ENCODE assay signal across 12 cellular contexts in the genomic region with DNA sequence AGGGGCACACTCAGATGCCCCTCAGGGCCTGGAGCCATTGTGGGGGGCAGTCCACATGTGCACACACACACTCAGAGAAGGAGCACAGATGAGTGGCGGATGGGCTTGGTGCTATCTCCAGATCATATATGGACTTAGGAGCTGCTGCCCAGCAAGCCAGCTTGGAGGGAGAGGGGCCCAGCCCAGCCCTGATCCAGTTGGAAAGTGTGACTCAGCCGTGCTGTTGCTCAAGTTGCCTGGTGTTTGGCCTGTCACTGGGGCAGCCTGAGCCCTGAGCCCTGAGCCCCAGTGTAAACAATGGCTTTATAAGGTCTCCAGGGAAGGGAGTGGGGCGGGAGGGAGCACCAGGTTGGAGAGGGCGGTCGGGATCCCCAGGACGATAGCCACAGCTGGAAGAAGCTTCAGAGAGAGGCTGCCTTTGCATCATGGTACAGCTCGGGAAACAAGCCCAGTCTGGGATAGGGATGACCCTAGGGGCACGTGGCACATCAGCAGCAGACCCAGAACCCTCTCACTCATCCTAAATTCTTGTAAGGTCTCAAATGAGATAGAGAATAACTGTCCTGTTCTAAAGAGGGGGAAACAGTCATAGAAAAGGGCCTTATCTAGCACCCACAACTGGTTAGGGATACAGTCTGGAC. TPM values are rescaled to one million over a fixed set of nuclear protein-coding genes. Genes with fewer than 3 reads are reported as not detected.
DNase-seq lines count a peak whose midpoint lies in the region.
"Had no signal": no experiment of that assay in that cellular context is flagged by ENCODE, and none has a peak within 500 bp of the region (broad histone marks: within the 10 kb centered on the region; RNA-seq: fewer than 3 reads in every experiment).

No MANE protein-coding gene starts in this region.

- 6% methylated on average over 6 of the region's 8 CpGs for WGBS in mesenchymal stem cell
- 28% methylated on average over 8 of the region's 8 CpGs for WGBS in urinary bladder

- peak overlapping the region; percentile 60 for H4K91ac ChIP-seq in mesenchymal stem cell (ENCODE audit: low read length)

- no peaks in the 10 kb centered on the region for H3K27me3 ChIP-seq in mesenchymal stem cell (ENCODE audit: control insufficient read depth in 1 of 2, insufficient read depth in 1 of 2, low read length in 2 of 2)
- H3K27me3 ChIP-seq: BLaER1 had no signal

- no peak overlapping the region for H3K23ac ChIP-seq in mesenchymal stem cell (ENCODE audit: low read length in 2 of 2)

- DNase-seq in NCI-H82 (lab: John Stamatoyannopoulos, UW) (peak; percentile 50), NCI-H82 treated with DMSO at 0.1 percent for 48 hours (lab: John Stamatoyannopoulos, UW; ENCODE audit: unreplicated experiment) (no peak), dermis microvascular lymphatic vessel endothelial cell (ENCODE audit: low read depth in 2 of 2) (peak; percentile 43 to 71), mesenchymal stem cell (peak; percentile 99), NCI-H1930 (lab: John Stamatoyannopoulos, UW) (no peak), NCI-H510A (lab: John Stamatoyannopoulos, UW) (no peak)
- no peak for DNase-seq in activated naive CD4-positive, alpha-beta T cell treated with Interleukin-2 at 50 U/mL for 16 hours
- DNase-seq: activated B cell treated with CpG ODN at 0.5 μM for 24 hours; effector CD8-positive, alpha-beta T cell had no signal

- H3K9me3 ChIP-seq in mesenchymal stem cell (ENCODE audit: control insufficient read depth, low read length): no peaks in the 10 kb centered on the region
- H3K9me3 ChIP-seq: BLaER1 had no signal

- H3K9ac ChIP-seq in mesenchymal stem cell (ENCODE audit: low read length): peak overlapping the region; percentile 82
- H3K9ac ChIP-seq: BLaER1, KMS-11 had no signal

- H2AK5ac ChIP-seq in mesenchymal stem cell (ENCODE audit: low read length, severe bottlenecking): no peak overlapping the region

- no peak overlapping the region for H3K14ac ChIP-seq in mesenchymal stem cell (ENCODE audit: low read length in 2 of 2)

- no peak overlapping the region for H2BK5ac ChIP-seq in mesenchymal stem cell (ENCODE audit: low read depth, low read length, poor library complexity, severe bottlenecking)

- H3K4me2 ChIP-seq in mesenchymal stem cell (ENCODE audit: low read length, poor library complexity, severe bottlenecking): no peak overlapping the region
- H3K4me2 ChIP-seq: BLaER1, KMS-11 had no signal

- H3K79me1 ChIP-seq in mesenchymal stem cell (replicated peaks; ENCODE audit: low read length, poor library complexity, severe bottlenecking): peaks cover 7% of the 10 kb centered on the region

- H3K4me3 ChIP-seq in mesenchymal stem cell (ENCODE audit: insufficient read depth in 1 of 2, low read depth in 1 of 2, low read length in 2 of 2): peak overlapping the region in 1 of 2 experiments; percentile 1
- no peak overlapping the region for H3K4me3 ChIP-seq in urinary bladder (ENCODE audit: low read depth, low read length)
- H3K4me3 ChIP-seq: BLaER1 had no signal

- peak overlapping the region in 1 of 2 experiments; percentile 29 for H3K4ac ChIP-seq in mesenchymal stem cell (ENCODE audit: low read depth in 1 of 2, low read length in 2 of 2)

- no peak overlapping the region for H2AFZ ChIP-seq in mesenchymal stem cell (ENCODE audit: low read depth, low read length)

- no peak overlapping the region for H4K8ac ChIP-seq in mesenchymal stem cell (ENCODE audit: low read length)

- H3K4me1 ChIP-seq in mesenchymal stem cell (ENCODE audit: control insufficient read depth, insufficient read depth, low read depth, low read length) (peaks cover 37% of the 10 kb centered on the region), urinary bladder (ENCODE audit: insufficient read depth) (no peaks in the 10 kb centered on the region)

- H3K27ac ChIP-seq in mesenchymal stem cell (ENCODE audit: low read length, poor library complexity, severe bottlenecking) (peak overlapping the region; percentile 5), urinary bladder (ENCODE audit: low read depth) (peak overlapping the region; percentile 76)
- H3K27ac ChIP-seq: BLaER1, KMS-11 had no signal

- H2BK15ac ChIP-seq in mesenchymal stem cell (ENCODE audit: low read depth, poor library complexity, severe bottlenecking): no peak overlapping the region

- H3K18ac ChIP-seq in mesenchymal stem cell (ENCODE audit: low read depth in 1 of 2, low read length in 2 of 2): peak overlapping the region; percentile 24 to 85

- peaks cover 69 to 79% of the 10 kb centered on the region in 2 experiments for H3K36me3 ChIP-seq in mesenchymal stem cell (ENCODE audit: control insufficient read depth in 1 of 2, insufficient read depth in 2 of 2, low read depth in 1 of 2, low read length in 2 of 2)
- no peaks in the 10 kb centered on the region for H3K36me3 ChIP-seq in urinary bladder (ENCODE audit: insufficient read depth)

- peak overlapping the region; percentile 7 to 46 for H2BK12ac ChIP-seq in mesenchymal stem cell (ENCODE audit: low read length in 2 of 2)

- peak overlapping the region; percentile 3 for H2BK120ac ChIP-seq in mesenchymal stem cell (ENCODE audit: low read depth, low read length)

RNA-seq across cellular contexts. Expression of gene SELENOM, which starts 4.8 kb away (rescaled TPM):
- total RNA-seq in dermis microvascular lymphatic vessel endothelial cell (21.1 and 23.3 TPM in 2 replicates), urinary bladder (113 TPM)
- polyA plus RNA-seq in mesenchymal stem cell (2013, experiment 1 of 2): 278 TPM
- 285 TPM for polyA plus RNA-seq in mesenchymal stem cell (2013, experiment 2 of 2)
- polyA plus RNA-seq in urinary bladder: 1,134 TPM

RNA-seq across cellular contexts. Expression of gene INPP5J, which starts 20.2 kb away (rescaled TPM):
- total RNA-seq in dermis microvascular lymphatic vessel endothelial cell (0.13 and 0.25 TPM in 2 replicates), urinary bladder (0.32 TPM)
- 2.2 TPM for polyA plus RNA-seq in mesenchymal stem cell (2013, experiment 1 of 2)
- polyA plus RNA-seq in mesenchymal stem cell (2013, experiment 2 of 2): 2.2 TPM
- polyA plus RNA-seq in urinary bladder: 1.5 TPM

RNA-seq across cellular contexts. Expression of gene SMTN, which starts 21.4 kb away (rescaled TPM):
- total RNA-seq in dermis microvascular lymphatic vessel endothelial cell (133 and 160 TPM in 2 replicates), urinary bladder (149 TPM)
- 71.2 TPM for polyA plus RNA-seq in mesenchymal stem cell (2013, experiment 1 of 2)
- polyA plus RNA-seq in mesenchymal stem cell (2013, experiment 2 of 2): 67.2 TPM
- polyA plus RNA-seq in urinary bladder: 1,750 TPM

RNA-seq across cellular contexts. Expression of gene PLA2G3, which starts 37.7 kb away (rescaled TPM):
- total RNA-seq in dermis microvascular lymphatic vessel endothelial cell (under 0.01 TPM in 1 of 2 replicates, not detected in the other), urinary bladder (not detected)
- 1.2 TPM for polyA plus RNA-seq in mesenchymal stem cell (2013, experiment 1 of 2)
- 1.2 TPM for polyA plus RNA-seq in mesenchymal stem cell (2013, experiment 2 of 2)
- polyA plus RNA-seq in urinary bladder: not detected
- total RNA-seq: activated B cell treated with CpG ODN at 0.5 μM for 24 hours had no signal

RNA-seq across cellular contexts. Expression of gene RNF185, which starts 57.4 kb away (rescaled TPM):
- 25.8 and 39.3 TPM in 2 replicates for total RNA-seq in dermis microvascular lymphatic vessel endothelial cell
- polyA plus RNA-seq in mesenchymal stem cell (2013, experiment 1 of 2): 34.9 TPM
- polyA plus RNA-seq in mesenchymal stem cell (2013, experiment 2 of 2): 35.2 TPM
- 23.3 TPM for total RNA-seq in urinary bladder
- polyA plus RNA-seq in urinary bladder: 31.1 TPM

Comparison
In these comparisons a context has a peak if more than half of its experiments do, and no peak if none do; other contexts are left out.
1. DNase-seq: peak in NCI-H82 (single experiment), dermis microvascular lymphatic vessel endothelial cell (2 of 2) and mesenchymal stem cell (single experiment); none in NCI-H82 treated with DMSO at 0.1 percent for 48 hours (single experiment), NCI-H1930 (0 of 2), activated naive CD4-positive, alpha-beta T cell treated with Interleukin-2 at 50 U/mL for 16 hours (single experiment) and NCI-H510A (single experiment).